In the genomic region with DNA sequence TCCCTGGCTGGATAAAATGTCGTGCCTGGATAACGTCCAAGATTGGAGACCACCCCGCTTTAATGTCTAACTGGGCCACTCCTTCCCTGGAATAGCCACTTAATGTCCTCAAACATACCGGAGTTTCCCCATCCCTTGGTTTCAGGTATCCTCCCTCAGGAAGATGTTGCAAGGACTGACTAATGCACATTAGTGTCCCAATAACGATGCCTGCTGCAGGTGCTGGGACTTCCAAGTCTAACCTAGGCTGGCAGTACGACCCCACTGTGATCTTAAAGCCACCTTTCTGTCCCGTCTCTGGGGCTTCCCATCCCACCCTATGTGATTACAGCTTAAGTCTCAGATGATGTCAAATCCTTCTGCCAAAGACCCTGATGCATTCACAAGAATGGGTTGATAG, we compare ENCODE assay signal across 21 cellular contexts. TPM values are rescaled to one million over a fixed set of nuclear protein-coding genes. Genes with fewer than 3 reads are reported as not detected.
DNase-seq lines count a peak whose midpoint lies in the region; ATAC-seq and TF ChIP-seq lines count a peak whose summit lies in the region.
"Had no signal": no experiment of that assay in that cellular context is flagged by ENCODE, and none has a peak within 500 bp of the region (broad histone marks: within the 10 kb centered on the region; RNA-seq: fewer than 3 reads in every experiment).

No MANE protein-coding gene starts in this region.

- H4K20me1 ChIP-seq in GM23338 (replicated peaks; ENCODE audit: insufficient read depth), result no peaks in the 10 kb centered on the region; the same call in 1 of the 2 replicates

- no peak overlapping the region for H3K27ac Mint-ChIP-seq in CD4-positive, CD25-positive, alpha-beta regulatory T cell
- H3K27ac Mint-ChIP-seq in GM23338 (no peak overlapping the region), naive B cell (peak overlapping the region in 4 of 6 donors; percentile 22 to 92 (median 79))
- no peak overlapping the region for H3K27ac Mint-ChIP-seq in activated naive CD8-positive, alpha-beta T cell
- H3K27ac Mint-ChIP-seq: HFFc6 had no signal

- H3K4me3 Mint-ChIP-seq in CD4-positive, CD25-positive, alpha-beta regulatory T cell, result peak overlapping the region; percentile 6 to 72 (median 60)
- peak overlapping the region; percentile 64 for H3K4me3 Mint-ChIP-seq in GM23338
- H3K4me3 Mint-ChIP-seq in activated naive CD8-positive, alpha-beta T cell, result peak overlapping the region; percentile 76
- peak overlapping the region; percentile 69 to 87 (median 78) for H3K4me3 Mint-ChIP-seq in naive B cell
- H3K4me3 Mint-ChIP-seq: HFFc6 had no signal

- DNase-seq in CD4-positive, CD25-positive, alpha-beta regulatory T cell, result no peak
- DNase-seq in GM23338 (ENCODE audit: low spot score) (no peak), naive B cell (no peak), HT-29 (ENCODE audit: low spot score) (no peak), OCI-M1 (lab: John Stamatoyannopoulos, UW) (no peak)
- DNase-seq: activated naive CD4-positive, alpha-beta T cell treated with anti-CD3 and anti-CD28 coated beads, Interleukin-2, amount 50 U/mL, for 16 hours; DMS153; heart right ventricle; HFFc6; NCI-H1048; NCI-H2171; NK-92 treated with Interleukin-12 subunit alpha and Interleukin-12 subunit beta, amount 100 ng/mL, for 24 hours had no signal

- peaks cover 9% of the 10 kb centered on the region for H3K4me1 ChIP-seq in CD4-positive, CD25-positive, alpha-beta regulatory T cell (ENCODE audit: control insufficient read depth, insufficient read depth, low read length, poor library complexity, severe bottlenecking)
- peaks cover 8% of the 10 kb centered on the region for H3K4me1 ChIP-seq in GM23338 (ENCODE audit: insufficient read depth)

- no peak for ATAC-seq in CD4-positive, CD25-positive, alpha-beta regulatory T cell (ENCODE audit: low read depth in 2 of 2)
- ATAC-seq in GM23338 (no peak), naive B cell (ENCODE audit: low read depth in 2 of 2) (no peak), HG03571 (IDR thresholded peaks at IDR 0.05; ENCODE audit: unreplicated experiment) (no peak), GM19452 (IDR thresholded peaks at IDR 0.05; ENCODE audit: unreplicated experiment) (no peak)
- ATAC-seq: activated CD4-positive, CD25-positive, alpha-beta regulatory T cell treated with anti-CD3 and anti-CD28 coated beads, Interleukin-2, amount 50 U/mL, for 24 hours had no signal

- peaks cover 76% of the 10 kb centered on the region for H3K27me3 Mint-ChIP-seq in CD4-positive, CD25-positive, alpha-beta regulatory T cell
- H3K27me3 Mint-ChIP-seq in GM23338 (ENCODE audit: insufficient read depth, low read depth, poor library complexity) (peaks cover 42% of the 10 kb centered on the region), naive B cell (peaks cover 34 to 53% (median 47%) of the 10 kb centered on the region in 3 donors)
- H3K27me3 Mint-ChIP-seq in activated naive CD8-positive, alpha-beta T cell, result peaks cover 29% of the 10 kb centered on the region

- H3K9me3 ChIP-seq in CD4-positive, CD25-positive, alpha-beta regulatory T cell (ENCODE audit: control insufficient read depth in 2 of 2, low read length in 2 of 2), result no peaks in the 10 kb centered on the region
- H3K9me3 ChIP-seq: heart right ventricle, pancreas, tibial nerve had no signal

- H3K4me3 ChIP-seq in CD4-positive, CD25-positive, alpha-beta regulatory T cell (ENCODE audit: low read depth, low read length), result no peak overlapping the region
- no peak overlapping the region for H3K4me3 ChIP-seq in GM23338
- H3K4me3 ChIP-seq: smooth muscle cell had no signal

- no peaks in the 10 kb centered on the region for H3K9me3 Mint-ChIP-seq in CD4-positive, CD25-positive, alpha-beta regulatory T cell
- H3K9me3 Mint-ChIP-seq in GM23338, result 0 out of 3 replicates have a peak, but pooled peaks cover 3% of the 10 kb centered on the region
- no peaks in the 10 kb centered on the region for H3K9me3 Mint-ChIP-seq in activated naive CD8-positive, alpha-beta T cell (ENCODE audit: low read depth)
- no peaks in the 10 kb centered on the region for H3K9me3 Mint-ChIP-seq in naive B cell
- H3K9me3 Mint-ChIP-seq: HFFc6 had no signal

- H3K27ac ChIP-seq in CD4-positive, CD25-positive, alpha-beta regulatory T cell (ENCODE audit: insufficient read depth, low read length, poor library complexity, severe bottlenecking), result no peak overlapping the region
- H3K27ac ChIP-seq in GM23338 (ENCODE audit: low read depth), result no peak overlapping the region
- H3K27ac ChIP-seq: heart right ventricle, pancreas, tibial nerve had no signal

- no peaks in the 10 kb centered on the region for H3K36me3 ChIP-seq in CD4-positive, CD25-positive, alpha-beta regulatory T cell (ENCODE audit: control insufficient read depth, insufficient read depth, low read length)
- no peaks in the 10 kb centered on the region for H3K36me3 ChIP-seq in GM23338 (ENCODE audit: insufficient read depth)
- H3K36me3 ChIP-seq: heart right ventricle, pancreas, tibial nerve had no signal

- H3K27me3 ChIP-seq in CD4-positive, CD25-positive, alpha-beta regulatory T cell (ENCODE audit: control insufficient read depth, insufficient read depth, low read length), result peaks cover 31% of the 10 kb centered on the region
- H3K27me3 ChIP-seq in GM23338 (ENCODE audit: insufficient read depth), result peaks cover 70% of the 10 kb centered on the region

- H3K4me1 Mint-ChIP-seq in CD4-positive, CD25-positive, alpha-beta regulatory T cell, result peaks cover 0 to 15% (median 6%) of the 10 kb centered on the region in 4 donors
- H3K4me1 Mint-ChIP-seq in GM23338, result peaks cover 10% of the 10 kb centered on the region
- H3K4me1 Mint-ChIP-seq in activated naive CD8-positive, alpha-beta T cell (ENCODE audit: low read depth), result peaks cover 7% of the 10 kb centered on the region
- H3K4me1 Mint-ChIP-seq in naive B cell, result peaks cover 11 to 14% (median 11%) of the 10 kb centered on the region in 3 donors

- H3K36me3 Mint-ChIP-seq in CD4-positive, CD25-positive, alpha-beta regulatory T cell, result no peaks in the 10 kb centered on the region
- no peaks in the 10 kb centered on the region; the same call in 2 of the 3 replicates for H3K36me3 Mint-ChIP-seq in GM23338 (ENCODE audit: low read depth)
- H3K36me3 Mint-ChIP-seq in activated naive CD8-positive, alpha-beta T cell, result no peaks in the 10 kb centered on the region
- H3K36me3 Mint-ChIP-seq in naive B cell, result no peaks in the 10 kb centered on the region

- H3F3A ChIP-seq in GM23338 (replicated peaks; ENCODE audit: low read depth), result 0 out of 2 replicates have a peak, but pooled peaks cover 9% of the 10 kb centered on the region

- H3K79me2 ChIP-seq in GM23338 (replicated peaks; ENCODE audit: insufficient read depth), result no peaks in the 10 kb centered on the region

- no peaks in the 10 kb centered on the region for H3K9me2 ChIP-seq in GM23338 (ENCODE audit: insufficient read depth)

- TF ChIP-seq CTCF in GM23338 (conservative IDR thresholded peaks at IDR 0.05; ENCODE audit: low read depth in 2 of 2), result no peak

- peak overlapping the region; percentile 76; the same call in 1 of the 2 replicates for H2AFZ ChIP-seq in GM23338

- peak overlapping the region; percentile 89 for H3K4me2 ChIP-seq in GM23338

RNA-seq across cellular contexts. Expression of gene ATP6V1C2, which starts 1.1 kb away (rescaled TPM):
- not detected for total RNA-seq in CD4-positive, CD25-positive, alpha-beta regulatory T cell
- under 1 TPM in 2 of 4 donors, not detected in 2; 0.09 to 0.11 TPM for polyA plus RNA-seq in CD4-positive, CD25-positive, alpha-beta regulatory T cell
- total RNA-seq in GM23338 (2014; rRNA removed; shearing (Covaris generic)), result 0.14 and 0.35 TPM in 2 replicates
- polyA plus RNA-seq in GM23338 (2016; fragmentation: Nextera tagmentation; extraction: Ambion mirVana) (1.5 and 2.1 TPM in 2 replicates), naive B cell (ENCODE audit: low read depth in 6 of 6) (1 to 10 TPM in 1 of 6 donors, under 1 TPM in 5; 0.12 to 3.9 (median 0.47) TPM)
- not detected in 2 replicates for total RNA-seq in HT-29 (2014; rRNA removed; shearing (Covaris generic))
- total RNA-seq: HFFc6; mononuclear cell; T-helper 1 cell treated with Interleukin-12 subunit alpha and Interleukin-12 subunit beta and Interleukin-4 antibody, amounts not matched to agents 30 ng/mL and 1 ng/mL, for 36 hours had no signal

RNA-seq across cellular contexts. Expression of gene NOL10, which starts 30.5 kb away (rescaled TPM):
- 25.7 TPM for total RNA-seq in CD4-positive, CD25-positive, alpha-beta regulatory T cell
- 10 to 100 TPM; 15.0 to 24.9 (median 17.0) TPM for polyA plus RNA-seq in CD4-positive, CD25-positive, alpha-beta regulatory T cell
- total RNA-seq in GM23338 (2014; rRNA removed; shearing (Covaris generic)), result 41.2 and 48.8 TPM in 2 replicates
- 19.5 and 30.6 TPM in 2 replicates for polyA plus RNA-seq in GM23338 (2016; fragmentation: Nextera tagmentation; extraction: Ambion mirVana)
- 10 to 100 TPM; 13.2 to 28.9 (median 21.0) TPM for polyA plus RNA-seq in naive B cell (ENCODE audit: low read depth in 6 of 6)
- total RNA-seq in HT-29 (2014; rRNA removed; shearing (Covaris generic)), result 19.0 and 20.5 TPM in 2 replicates

Comparison
In these comparisons a context has a peak if more than half of its experiments do, and no peak if none do; other contexts are left out.
1. H3K27ac Mint-ChIP-seq: peak in naive B cell (4 of 6); none in CD4-positive, CD25-positive, alpha-beta regulatory T cell (0 of 3), GM23338 (single experiment) and activated naive CD8-positive, alpha-beta T cell (single experiment).
2. Peak in every context shown above with its lines, with median percentiles within 50 percentile points of each other: H3K4me3 Mint-ChIP-seq.